Comparison of ENCODE assay signal across 8 cellular contexts in the genomic region with DNA sequence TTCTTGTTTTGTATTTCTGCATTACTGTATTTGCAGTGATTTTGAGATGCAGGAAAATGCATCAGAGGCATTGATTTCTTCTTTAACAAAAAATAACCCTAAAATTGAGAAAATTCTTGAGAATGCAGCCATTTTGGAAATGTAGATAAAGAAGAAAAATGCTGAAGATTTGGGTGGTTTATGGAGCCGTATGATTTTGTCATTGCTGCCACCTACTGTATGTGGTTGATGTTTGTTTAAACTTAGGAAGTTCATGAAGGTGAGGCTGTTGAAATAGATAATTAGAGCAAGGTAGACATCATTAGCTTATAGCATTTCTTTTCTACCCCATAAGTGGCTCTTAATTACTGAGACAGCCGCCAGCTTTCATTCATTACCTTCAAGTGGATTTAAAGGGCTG.
DNase-seq lines count a peak whose midpoint lies in the region; ATAC-seq and TF ChIP-seq lines count a peak whose summit lies in the region.

No MANE protein-coding gene starts in this region.

- H2AFZ ChIP-seq in osteoblast (ENCODE audit: low read length) = no peak overlapping the region

- ATAC-seq in HG03439 (IDR thresholded peaks at IDR 0.05; ENCODE audit: unreplicated experiment) = no peak

- DNase-seq in GDM1 (lab: John Stamatoyannopoulos, UW) (peak; percentile 9), NCI-H345 (lab: John Stamatoyannopoulos, UW) (peak; percentile 24), cerebellar cortex (ENCODE audit: low spot score) (peak; percentile 83), osteoblast (ENCODE audit: insufficient read length, low spot score, missing footprints) (peak; percentile 80), iPS-NIHi7 (ENCODE audit: extremely low spot score) (no peak)
- no peak for DNase-seq in activated CD4-positive, alpha-beta T cell treated with anti-CD3 and anti-CD28 coated beads for 48 hours

- no peaks in the 10 kb centered on the region for H3K79me2 ChIP-seq in osteoblast (ENCODE audit: insufficient read depth, low read length)

- H3K27ac ChIP-seq in 22Rv1 (no peak overlapping the region), osteoblast (ENCODE audit: low read depth, low read length) (no peak overlapping the region)

- H3K4me3 ChIP-seq in osteoblast (ENCODE audit: insufficient read depth, low read length) = no peak overlapping the region

- no peaks in the 10 kb centered on the region for H3K27me3 ChIP-seq in osteoblast (ENCODE audit: insufficient read depth, low read length)

- H3K36me3 ChIP-seq in osteoblast (ENCODE audit: insufficient read depth, low read length) = peaks cover 14% of the 10 kb centered on the region

- peaks cover 3% of the 10 kb centered on the region for H4K20me1 ChIP-seq in osteoblast (ENCODE audit: insufficient read depth, low read length)

- no peaks in the 10 kb centered on the region for H3K9me3 ChIP-seq in osteoblast (ENCODE audit: low read depth, low read length)

- no peak overlapping the region for H3K4me2 ChIP-seq in osteoblast (ENCODE audit: insufficient read depth, low read length)

- no peaks in the 10 kb centered on the region for H3K4me1 ChIP-seq in osteoblast (ENCODE audit: insufficient read depth, low read length)

- TF ChIP-seq CTCF in 22Rv1 (IDR thresholded peaks at IDR 0.05) = peak; percentile 61
- TF ChIP-seq CTCF in osteoblast (IDR thresholded peaks at IDR 0.05; ENCODE audit: extremely low read depth, low read depth, low read length) = peak; percentile 49

Comparison
In these comparisons a context has a peak if more than half of its experiments do, and no peak if none do; other contexts are left out.
1. DNase-seq: peak in GDM1 (single experiment), NCI-H345 (single experiment), cerebellar cortex (single experiment) and osteoblast (single experiment); none in iPS-NIHi7 (single experiment) and activated CD4-positive, alpha-beta T cell treated with anti-CD3 and anti-CD28 coated beads for 48 hours (single experiment).